28 cellular contexts compared by ENCODE assay signal in the genomic region with DNA sequence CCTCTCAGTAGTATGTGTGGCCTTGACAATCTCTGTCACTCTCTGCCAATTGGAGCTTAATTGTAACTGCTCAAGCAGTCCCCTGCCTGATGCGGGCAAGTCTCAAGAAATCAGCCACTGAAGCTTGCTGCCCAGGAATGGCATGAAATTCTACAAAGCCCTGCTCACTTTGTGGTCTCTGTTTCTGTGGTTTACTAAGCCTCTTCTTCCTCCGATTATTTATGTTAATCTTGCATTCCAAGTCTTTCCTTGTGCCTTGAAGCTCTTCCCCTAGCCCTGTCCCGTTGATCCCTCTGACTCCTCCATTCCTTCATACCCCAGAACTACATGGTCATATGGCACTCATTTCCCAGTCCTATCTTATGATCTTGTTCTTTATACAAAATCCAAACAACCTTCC.
"Had no signal": no experiment of that assay in that cellular context is flagged by ENCODE, and none has a peak within 500 bp of the region (broad histone marks: within the 10 kb centered on the region; RNA-seq: fewer than 3 reads in every experiment).

No MANE protein-coding gene starts in this region.

- H3K4me3 Mint-ChIP-seq: activated B cell treated with CpG ODN at 0.5 μM for 24 hours; activated CD4-positive, alpha-beta T cell treated with anti-CD3 and anti-CD28 coated beads, Interleukin-2, amount 10 ng/mL, durations not matched to agents 24 days and 14 days; activated CD8-positive, alpha-beta memory T cell treated with anti-CD3 and anti-CD28 coated beads, Interleukin-2, amount 10 ng/mL, durations not matched to agents 7 days and 5 days; activated naive CD8-positive, alpha-beta T cell treated with anti-CD3 and anti-CD28 coated beads, Interleukin-2, amount 50 U/mL, for 24 hours; activated T-cell treated with anti-CD3 and anti-CD28 coated beads, Interleukin-2, amount 50 U/mL, for 24 hours; activated T-helper 1 cell treated with anti-CD3 and anti-CD28 coated beads, Interleukin-12 subunit alpha, Interleukin-12 subunit beta, Interleukin-2, Interleukin-4 antibody, amounts not matched to agents 30 ng/mL and 10 ng/mL and 1 ng/mL, durations not matched to agents 14 hours and 24 hours and 36 hours; central memory CD8-positive, alpha-beta T cell; T-helper 1 cell treated with Interleukin-12 subunit alpha and Interleukin-12 subunit beta and Interleukin-4 antibody, amounts not matched to agents 30 μg/mL and 1 μg/mL, for 36 hours had no signal

- H3K27me3 Mint-ChIP-seq: activated B cell treated with CpG ODN at 0.5 μM for 24 hours; activated CD4-positive, alpha-beta T cell treated with anti-CD3 and anti-CD28 coated beads, Interleukin-2, amount 10 ng/mL, durations not matched to agents 24 days and 14 days; activated CD8-positive, alpha-beta memory T cell treated with anti-CD3 and anti-CD28 coated beads, Interleukin-2, amount 10 ng/mL, durations not matched to agents 7 days and 5 days; activated naive CD8-positive, alpha-beta T cell treated with anti-CD3 and anti-CD28 coated beads, Interleukin-2, amount 50 U/mL, for 24 hours; activated T-cell treated with anti-CD3 and anti-CD28 coated beads, Interleukin-2, amount 50 U/mL, for 24 hours; central memory CD8-positive, alpha-beta T cell had no signal

- H3K27ac ChIP-seq: breast epithelium had no signal

- H3K4me1 ChIP-seq: breast epithelium had no signal

- ATAC-seq: activated CD8-positive, alpha-beta memory T cell treated with anti-CD3 and anti-CD28 coated beads, Interleukin-2, amount 10 ng/mL, durations not matched to agents 7 days and 5 days; activated naive CD4-positive, alpha-beta T cell treated with anti-CD3 and anti-CD28 coated beads, Interleukin-2, amount 50 U/mL, for 72 hours; activated naive CD8-positive, alpha-beta T cell treated with anti-CD3 and anti-CD28 coated beads, Interleukin-2, amount 50 U/mL, for 24 hours; K562; Panc1; Right ventricle myocardium inferior had no signal

- H3K4me3 ChIP-seq: breast epithelium, K562 had no signal

- H3K36me3 ChIP-seq: breast epithelium had no signal

- H3K27me3 ChIP-seq: breast epithelium had no signal

- H3K4me1 Mint-ChIP-seq: activated B cell treated with CpG ODN at 0.5 μM for 24 hours; activated CD4-positive, alpha-beta T cell treated with anti-CD3 and anti-CD28 coated beads, Interleukin-2, amount 10 ng/mL, durations not matched to agents 24 days and 14 days; activated CD8-positive, alpha-beta memory T cell treated with anti-CD3 and anti-CD28 coated beads, Interleukin-2, amount 10 ng/mL, durations not matched to agents 7 days and 5 days; activated naive CD8-positive, alpha-beta T cell treated with anti-CD3 and anti-CD28 coated beads, Interleukin-2, amount 50 U/mL, for 24 hours; central memory CD8-positive, alpha-beta T cell had no signal

- H3K27ac Mint-ChIP-seq: activated B cell treated with CpG ODN at 0.5 μM for 24 hours; activated CD4-positive, alpha-beta T cell treated with anti-CD3 and anti-CD28 coated beads, Interleukin-2, amount 10 ng/mL, durations not matched to agents 24 days and 14 days; activated CD8-positive, alpha-beta memory T cell treated with anti-CD3 and anti-CD28 coated beads, Interleukin-2, amount 10 ng/mL, durations not matched to agents 7 days and 5 days; activated naive CD4-positive, alpha-beta T cell treated with anti-CD3 and anti-CD28 coated beads, Interleukin-2, amount 50 U/mL, for 72 hours; activated naive CD8-positive, alpha-beta T cell treated with anti-CD3 and anti-CD28 coated beads, Interleukin-2, amount 50 U/mL, for 24 hours; activated T-cell treated with anti-CD3 and anti-CD28 coated beads, Interleukin-2, amount 50 U/mL, for 24 hours; activated T-helper 1 cell treated with anti-CD3 and anti-CD28 coated beads, Interleukin-12 subunit alpha, Interleukin-12 subunit beta, Interleukin-2, Interleukin-4 antibody, amounts not matched to agents 30 ng/mL and 10 ng/mL and 1 ng/mL, durations not matched to agents 14 hours and 24 hours and 36 hours; T-helper 1 cell treated with Interleukin-12 subunit alpha and Interleukin-12 subunit beta and Interleukin-4 antibody, amounts not matched to agents 30 μg/mL and 1 μg/mL, for 36 hours had no signal

- H3K9me3 ChIP-seq: breast epithelium had no signal

- DNase-seq: activated B cell treated with CpG ODN at 0.5 μM for 24 hours; activated CD4-positive, alpha-beta T cell treated with anti-CD3 and anti-CD28 coated beads for 1 hour; activated CD4-positive, alpha-beta T cell treated with anti-CD3 and anti-CD28 coated beads, Interleukin-2, amount 10 ng/mL, durations not matched to agents 24 days and 14 days; activated CD4-positive, alpha-beta T cell treated with anti-CD3 and anti-CD28 coated beads, Interleukin-2, amount 50 U/mL, for 48 hours; activated CD8-positive, alpha-beta memory T cell treated with anti-CD3 and anti-CD28 coated beads, Interleukin-2, amount 10 ng/mL, durations not matched to agents 7 days and 5 days; activated effector memory CD4-positive, alpha-beta T cell treated with Interleukin-2 at 50 U/mL for 16 hours; activated naive CD4-positive, alpha-beta T cell treated with Interleukin-2 at 50 U/mL for 16 hours; activated naive CD8-positive, alpha-beta T cell treated with anti-CD3 and anti-CD28 coated beads, Interleukin-2, amount 50 U/mL, for 24 hours; activated T-cell treated with anti-CD3 and anti-CD28 coated beads, Interleukin-2, amount 50 U/mL, for 24 hours; anterior cingulate cortex; Karpas-422; NCI-H1048; NCI-H146; NCI-H187 treated with DMSO at 0.1 percent for 48 hours; NCI-H2081 treated with DMSO at 0.1 percent for 48 hours; NCI-H226; NCI-H526 treated with DMSO at 0.1 percent for 48 hours; NK-92 treated with Interleukin-12 subunit alpha and Interleukin-12 subunit beta, amount 100 ng/mL, for 24 hours; OCI-M1; RPMI8226 had no signal
